Comparison of ENCODE assay signal across 25 cellular contexts in the genomic region with DNA sequence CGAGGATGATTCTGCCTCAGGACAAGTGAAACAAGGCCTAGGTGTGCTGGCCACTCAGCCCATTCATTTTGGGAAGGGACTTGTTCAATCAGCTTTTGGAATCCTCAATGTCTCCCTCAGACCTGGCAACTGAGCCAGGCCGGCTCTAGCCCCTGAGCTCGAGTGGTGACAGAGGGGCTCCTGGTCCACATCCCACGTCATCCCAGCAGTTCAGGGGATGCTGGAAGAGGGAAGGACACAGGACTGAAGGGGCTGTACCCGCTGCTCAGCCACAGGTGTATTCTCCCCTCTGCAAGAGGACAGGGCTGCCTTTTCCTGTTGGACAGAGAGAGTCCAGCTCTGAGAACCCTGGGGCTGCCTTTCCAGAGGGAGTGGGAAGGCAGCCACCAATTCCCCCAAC.
"Had no signal": no experiment of that assay in that cellular context is flagged by ENCODE, and none has a peak within 500 bp of the region (broad histone marks: within the 10 kb centered on the region; RNA-seq: fewer than 3 reads in every experiment).

No MANE protein-coding gene starts in this region.

- H3K27me3 ChIP-seq: brain microvascular endothelial cell had no signal

- H3K4me1 Mint-ChIP-seq: activated CD4-positive, alpha-beta T cell treated with anti-CD3 and anti-CD28 coated beads for 36 hours; activated CD4-positive, alpha-beta T cell treated with anti-CD3 and anti-CD28 coated beads, Interleukin-2, amount 10 ng/mL, durations not matched to agents 24 days and 14 days; activated CD8-positive, alpha-beta memory T cell treated with anti-CD3 and anti-CD28 coated beads, Interleukin-2, amount 10 ng/mL, durations not matched to agents 7 days and 5 days; activated naive CD4-positive, alpha-beta T cell treated with anti-CD3 and anti-CD28 coated beads, Interleukin-2, amount 10 ng/mL, durations not matched to agents 7 days and 5 days; activated naive CD8-positive, alpha-beta T cell treated with anti-CD3 and anti-CD28 coated beads, Interleukin-2, amount 10 ng/mL, durations not matched to agents 7 days and 5 days had no signal

- H3K27ac ChIP-seq: brain microvascular endothelial cell had no signal

- H3K4me3 Mint-ChIP-seq: activated CD4-positive, alpha-beta memory T cell treated with anti-CD3 and anti-CD28 coated beads for 36 hours; activated CD4-positive, alpha-beta T cell treated with anti-CD3 and anti-CD28 coated beads for 36 hours; activated CD4-positive, alpha-beta T cell treated with anti-CD3 and anti-CD28 coated beads, Interleukin-2, amount 10 ng/mL, durations not matched to agents 24 days and 14 days; activated CD8-positive, alpha-beta memory T cell treated with anti-CD3 and anti-CD28 coated beads, Interleukin-2, amount 10 ng/mL, durations not matched to agents 7 days and 5 days; activated CD8-positive, alpha-beta T cell treated with anti-CD3 and anti-CD28 coated beads, Interleukin-2, amount 10 ng/mL, durations not matched to agents 7 days and 5 days; activated naive CD4-positive, alpha-beta T cell treated with anti-CD3 and anti-CD28 coated beads, Interleukin-2, amount 10 ng/mL, durations not matched to agents 7 days and 5 days; activated naive CD8-positive, alpha-beta T cell treated with anti-CD3 and anti-CD28 coated beads, Interleukin-2, amount 10 ng/mL, durations not matched to agents 7 days and 5 days; activated T-helper 1 cell treated with anti-CD3 and anti-CD28 coated beads, Interleukin-12 subunit alpha, Interleukin-12 subunit beta, Interleukin-2, Interleukin-4 antibody, amounts not matched to agents 30 ng/mL and 10 ng/mL and 1 ng/mL, durations not matched to agents 14 hours and 24 hours and 36 hours had no signal

- H3K9me3 Mint-ChIP-seq: activated CD4-positive, alpha-beta T cell treated with anti-CD3 and anti-CD28 coated beads, Interleukin-2, amount 10 ng/mL, durations not matched to agents 24 days and 14 days; activated naive CD4-positive, alpha-beta T cell treated with anti-CD3 and anti-CD28 coated beads, Interleukin-2, amount 10 ng/mL, durations not matched to agents 7 days and 5 days; activated naive CD4-positive, alpha-beta T cell treated with anti-CD3 and anti-CD28 coated beads, Interleukin-2, amount 50 U/mL, for 72 hours; activated naive CD8-positive, alpha-beta T cell treated with anti-CD3 and anti-CD28 coated beads, Interleukin-2, amount 10 ng/mL, durations not matched to agents 7 days and 5 days; activated T-helper 1 cell treated with anti-CD3 and anti-CD28 coated beads, Interleukin-12 subunit alpha, Interleukin-12 subunit beta, Interleukin-2, Interleukin-4 antibody, amounts not matched to agents 30 ng/mL and 10 ng/mL and 1 ng/mL, durations not matched to agents 14 hours and 24 hours and 36 hours had no signal

- H3K36me3 ChIP-seq: brain microvascular endothelial cell had no signal

- ATAC-seq: activated CD4-positive, alpha-beta T cell treated with anti-CD3 and anti-CD28 coated beads for 36 hours; activated CD8-positive, alpha-beta memory T cell treated with anti-CD3 and anti-CD28 coated beads, Interleukin-2, amount 10 ng/mL, durations not matched to agents 7 days and 5 days; activated CD8-positive, alpha-beta T cell treated with anti-CD3 and anti-CD28 coated beads, Interleukin-2, amount 10 ng/mL, durations not matched to agents 7 days and 5 days; activated naive CD4-positive, alpha-beta T cell treated with anti-CD3 and anti-CD28 coated beads, Interleukin-2, amount 50 U/mL, for 72 hours; esophagus mucosa had no signal

- DNase-seq: activated CD4-positive, alpha-beta memory T cell treated with anti-CD3 and anti-CD28 coated beads for 36 hours; activated CD4-positive, alpha-beta T cell treated with anti-CD3 and anti-CD28 coated beads for 36 hours; activated CD4-positive, alpha-beta T cell treated with anti-CD3 and anti-CD28 coated beads, Interleukin-2, amount 10 ng/mL, durations not matched to agents 24 days and 14 days; activated CD4-positive, CD25-positive, alpha-beta regulatory T cell; activated CD4-positive, CD25-positive, alpha-beta regulatory T cell treated with anti-CD3 and anti-CD28 coated beads, Interleukin-2, amount 50 U/mL, for 72 hours; activated CD8-positive, alpha-beta memory T cell treated with anti-CD3 and anti-CD28 coated beads, Interleukin-2, amount 10 ng/mL, durations not matched to agents 7 days and 5 days; activated CD8-positive, alpha-beta memory T cell treated with anti-CD3 and anti-CD28 coated beads, Interleukin-2, amount 50 U/mL, for 4 hours; activated CD8-positive, alpha-beta T cell treated with anti-CD3 and anti-CD28 coated beads, Interleukin-2, amount 10 ng/mL, durations not matched to agents 7 days and 5 days; activated gamma-delta T cell; activated naive CD4-positive, alpha-beta T cell; activated naive CD4-positive, alpha-beta T cell treated with anti-CD3 and anti-CD28 coated beads, Interleukin-2, amount 10 ng/mL, durations not matched to agents 7 days and 5 days; activated naive CD8-positive, alpha-beta T cell treated with anti-CD3 and anti-CD28 coated beads, Interleukin-2, amount 10 ng/mL, durations not matched to agents 7 days and 5 days; activated T-cell treated with anti-CD3 and anti-CD28 coated beads, Interleukin-2, amount 50 U/mL, for 1 hour; activated T-cell treated with anti-CD3 and anti-CD28 coated beads, Interleukin-2, amount 50 U/mL, for 48 hours; brain microvascular endothelial cell; caudate nucleus; cortex of kidney; dermis blood vessel endothelial cell; effector CD8-positive, alpha-beta T cell; foreskin fibroblast; head of caudate nucleus; T-helper 2 cell had no signal

- H3K27me3 Mint-ChIP-seq: activated CD4-positive, alpha-beta T cell treated with anti-CD3 and anti-CD28 coated beads, Interleukin-2, amount 10 ng/mL, durations not matched to agents 24 days and 14 days; activated naive CD4-positive, alpha-beta T cell treated with anti-CD3 and anti-CD28 coated beads, Interleukin-2, amount 10 ng/mL, durations not matched to agents 7 days and 5 days; activated naive CD8-positive, alpha-beta T cell treated with anti-CD3 and anti-CD28 coated beads, Interleukin-2, amount 10 ng/mL, durations not matched to agents 7 days and 5 days had no signal

- H3K36me3 Mint-ChIP-seq: activated CD8-positive, alpha-beta memory T cell treated with anti-CD3 and anti-CD28 coated beads, Interleukin-2, amount 10 ng/mL, durations not matched to agents 7 days and 5 days; activated naive CD4-positive, alpha-beta T cell treated with anti-CD3 and anti-CD28 coated beads, Interleukin-2, amount 10 ng/mL, durations not matched to agents 7 days and 5 days; activated naive CD4-positive, alpha-beta T cell treated with anti-CD3 and anti-CD28 coated beads, Interleukin-2, amount 50 U/mL, for 72 hours; activated naive CD8-positive, alpha-beta T cell treated with anti-CD3 and anti-CD28 coated beads, Interleukin-2, amount 10 ng/mL, durations not matched to agents 7 days and 5 days had no signal

- H3K27ac Mint-ChIP-seq: activated CD4-positive, alpha-beta memory T cell treated with anti-CD3 and anti-CD28 coated beads for 36 hours; activated CD4-positive, alpha-beta T cell treated with anti-CD3 and anti-CD28 coated beads for 36 hours; activated CD4-positive, alpha-beta T cell treated with anti-CD3 and anti-CD28 coated beads, Interleukin-2, amount 10 ng/mL, durations not matched to agents 24 days and 14 days; activated CD8-positive, alpha-beta memory T cell treated with anti-CD3 and anti-CD28 coated beads, Interleukin-2, amount 10 ng/mL, durations not matched to agents 7 days and 5 days; activated CD8-positive, alpha-beta T cell treated with anti-CD3 and anti-CD28 coated beads, Interleukin-2, amount 10 ng/mL, durations not matched to agents 7 days and 5 days; activated naive CD4-positive, alpha-beta T cell treated with anti-CD3 and anti-CD28 coated beads, Interleukin-2, amount 10 ng/mL, durations not matched to agents 7 days and 5 days; activated naive CD4-positive, alpha-beta T cell treated with anti-CD3 and anti-CD28 coated beads, Interleukin-2, amount 50 U/mL, for 72 hours; activated naive CD8-positive, alpha-beta T cell treated with anti-CD3 and anti-CD28 coated beads, Interleukin-2, amount 10 ng/mL, durations not matched to agents 7 days and 5 days; activated T-helper 1 cell treated with anti-CD3 and anti-CD28 coated beads, Interleukin-12 subunit alpha, Interleukin-12 subunit beta, Interleukin-2, Interleukin-4 antibody, amounts not matched to agents 30 ng/mL and 10 ng/mL and 1 ng/mL, durations not matched to agents 14 hours and 24 hours and 36 hours had no signal
